In genomic region chr10:104388830-104389229, GRCh38 we compare ENCODE assay signal across 25 cellular contexts.
"Had no signal": no experiment of that assay in that cellular context is flagged by ENCODE, and none has a peak within 500 bp of the region (broad histone marks: within the 10 kb centered on the region; RNA-seq: fewer than 3 reads in every experiment).

No MANE protein-coding gene starts in this region.

- H3K9me3 ChIP-seq: neutrophil, psoas muscle, right lobe of liver, stomach, testis, thyroid gland, transverse colon, upper lobe of left lung, vagina had no signal

- H3K4me1 ChIP-seq: neural progenitor cell, parathyroid adenoma, psoas muscle, right lobe of liver, testis, transverse colon, upper lobe of left lung, vagina had no signal

- H3K4me3 ChIP-seq: lung, neural progenitor cell, psoas muscle, right lobe of liver, smooth muscle cell, stomach, testis, thyroid gland, transverse colon, upper lobe of left lung, vagina had no signal

- H3K27me3 ChIP-seq: neural progenitor cell, right lobe of liver, stomach, testis, thyroid gland, upper lobe of left lung, vagina had no signal

- H3K36me3 ChIP-seq: neural progenitor cell, neutrophil, right lobe of liver, stomach, thyroid gland, transverse colon, upper lobe of left lung, vagina had no signal

- H3K4me1 Mint-ChIP-seq: nephron progenitor cell, neural progenitor cell had no signal

- H3K36me3 Mint-ChIP-seq: mesothelial cell of epicardium; naive B cell; natural killer cell; neural progenitor cell; stimulated activated naive B cell treated with anti-CD40 and anti-IgM and Interleukin-4, amounts not matched to agents 10 μg/mL and 1 μg/mL and 100 μg/mL, for 72 hours had no signal

- H3K9ac ChIP-seq: neural progenitor cell, parathyroid adenoma had no signal

- H3K27ac ChIP-seq: neural progenitor cell, neutrophil, parathyroid adenoma, psoas muscle, right lobe of liver, stomach, testis, thyroid gland, transverse colon, upper lobe of left lung, vagina had no signal

- H3K79me2 ChIP-seq: parathyroid adenoma had no signal

- DNase-seq: hippocampal formation; mesendoderm; naive B cell; natural killer cell; nephron progenitor cell; occipital lobe; psoas muscle; right lobe of liver; stimulated activated CD4-positive, alpha-beta T cell treated with anti-CD3 and anti-CD28 coated beads, Interleukin-1b, Interleukin-23, amount 100 ng/mL, for 48 hours; stimulated activated CD4-positive, alpha-beta T cell treated with anti-CD3 and anti-CD28 coated beads, Interleukin-2, amount 100 ng/mL, for 48 hours; stimulated activated naive B cell treated with anti-CD40 and anti-IgM and Interleukin-4, amounts not matched to agents 10 μg/mL and 1 μg/mL and 100 μg/mL, for 72 hours; stimulated activated naive CD8-positive, alpha-beta T cell treated with anti-CD3 and anti-CD28 coated beads, Interleukin-15, Interleukin-2, amounts not matched to agents 100 U/mL and 50 U/mL, for 24 hours; stomach; testis; thyroid gland; transverse colon; upper lobe of left lung had no signal

- ATAC-seq: left lobe of liver; natural killer cell; psoas muscle; right lobe of liver; stimulated activated naive B cell treated with anti-CD40 and anti-IgM and Interleukin-4, amounts not matched to agents 10 μg/mL and 1 μg/mL and 100 μg/mL, for 72 hours; stimulated activated naive CD8-positive, alpha-beta T cell treated with anti-CD3 and anti-CD28 coated beads, Interleukin-15, Interleukin-2, amounts not matched to agents 100 U/mL and 50 U/mL, for 24 hours had no signal

- H3K27ac Mint-ChIP-seq: mesothelial cell of epicardium; naive B cell; natural killer cell; nephron progenitor cell; neural progenitor cell; stimulated activated naive B cell treated with anti-CD40 and anti-IgM and Interleukin-4, amounts not matched to agents 10 μg/mL and 1 μg/mL and 100 μg/mL, for 72 hours had no signal

- H3K4me2 ChIP-seq: neural progenitor cell, smooth muscle cell had no signal

- H2AFZ ChIP-seq: neural progenitor cell, parathyroid adenoma had no signal

- H3K4me3 Mint-ChIP-seq: mesothelial cell of epicardium; naive B cell; natural killer cell; nephron progenitor cell; neural progenitor cell; stimulated activated naive B cell treated with anti-CD40 and anti-IgM and Interleukin-4, amounts not matched to agents 10 μg/mL and 1 μg/mL and 100 μg/mL, for 72 hours had no signal
